19 cellular contexts compared by ENCODE assay signal in genomic region chr20:38326309-38326708, GRCh38. TPM values are rescaled to one million over a fixed set of nuclear protein-coding genes. Genes with fewer than 3 reads are reported as not detected.
"Had no signal": no experiment of that assay in that cellular context is flagged by ENCODE, and none has a peak within 500 bp of the region (broad histone marks: within the 10 kb centered on the region; RNA-seq: fewer than 3 reads in every experiment).

No MANE protein-coding gene starts in this region.

- H3K9me3 ChIP-seq: SJSA1 had no signal

- DNase-seq: Kasumi-1, NCI-H1092 treated with DMSO at 0.1 percent for 48 hours, NCI-H1436, NCI-H187 treated with DMSO at 0.1 percent for 48 hours, NCI-H2029 treated with DMSO at 0.1 percent for 48 hours, NCI-H345, NCI-H446 treated with DMSO at 0.1 percent for 48 hours, NCI-H510A treated with DMSO at 0.1 percent for 48 hours, NCI-H526, PC-9, Right ventricle myocardium superior, SIG-M5, SW 1271, T-cell had no signal

- H3K4me2 ChIP-seq: KMS-11, PC-9 had no signal

- H3K27me3 ChIP-seq: SJSA1 had no signal

- FAIRE-seq: K562 had no signal

- H3K4me3 ChIP-seq: K562, PC-9, SJSA1, SK-N-MC had no signal

- H3K27ac ChIP-seq: KMS-11, PC-9, SJSA1, SK-N-MC had no signal

- H3K4me1 ChIP-seq: SJSA1 had no signal

- H2AFZ ChIP-seq: PC-9 had no signal

- H3K36me3 ChIP-seq: SJSA1 had no signal

- H3K9ac ChIP-seq: KMS-11 had no signal

RNA-seq across cellular contexts. Expression of gene LBP, which starts 20.0 kb away (rescaled TPM):
- polyA plus RNA-seq: IgD-negative memory B cell had no signal

RNA-seq across cellular contexts. Expression of gene BPI, which starts 22.4 kb away (rescaled TPM):
- polyA plus RNA-seq: IgD-negative memory B cell, K562 had no signal
